In genomic region chr13:113002206-113002821, GRCh38 we compare ENCODE assay signal across 7 cellular contexts. TPM values are rescaled to one million over a fixed set of nuclear protein-coding genes. Genes with fewer than 3 reads are reported as not detected.
DNase-seq lines count a peak whose midpoint lies in the region; ATAC-seq and TF ChIP-seq lines count a peak whose summit lies in the region.

No MANE protein-coding gene starts in this region.

- H3K79me2 ChIP-seq in smooth muscle cell (ENCODE audit: low read depth) = no peaks in the 10 kb centered on the region

- peaks cover 55% of the 10 kb centered on the region for H3K27me3 Mint-ChIP-seq in HFFc6 (ENCODE audit: insufficient read depth)

- H3K36me3 ChIP-seq in smooth muscle cell (ENCODE audit: low read depth) = no peaks in the 10 kb centered on the region

- no peak overlapping the region for H2AFZ ChIP-seq in smooth muscle cell (ENCODE audit: low read depth)

- DNase-seq in HFFc6 (no peak), NCI-H526 treated with DMSO at 0.1 percent for 48 hours (lab: John Stamatoyannopoulos, UW) (peak; percentile 71), foreskin keratinocyte (no peak), smooth muscle cell (lab: John Stamatoyannopoulos, UW; ENCODE audit: unreplicated experiment) (no peak), omental fat pad (ENCODE audit: low spot score) (no peak)

- H3K9ac ChIP-seq in smooth muscle cell (ENCODE audit: low read depth) = no peak overlapping the region

- 87% methylated on average over 14 of the region's 14 CpGs for WGBS in smooth muscle cell (ENCODE audit: low lambda C conversion rate)

- peak overlapping the region; percentile 48 for H3K4me3 ChIP-seq in smooth muscle cell

- no peaks in the 10 kb centered on the region for H3K9me3 ChIP-seq in smooth muscle cell (replicated peaks; ENCODE audit: low read depth)

- peaks cover 4% of the 10 kb centered on the region; the same call in 1 of the 2 replicates for H3K36me3 Mint-ChIP-seq in HFFc6 (ENCODE audit: low read depth)

- H3K4me2 ChIP-seq in smooth muscle cell = no peak overlapping the region

- H3F3A ChIP-seq in smooth muscle cell (ENCODE audit: low read depth) = no peaks in the 10 kb centered on the region

- ATAC-seq in foreskin keratinocyte (peak; percentile 10), GM21526 (IDR thresholded peaks at IDR 0.05; ENCODE audit: low FRiP score, unreplicated experiment) (no peak), omental fat pad (ENCODE audit: low FRiP score) (no peak), GM18502 (IDR thresholded peaks at IDR 0.05; ENCODE audit: poor library complexity, unreplicated experiment) (no peak)

- peaks cover 27% of the 10 kb centered on the region for H3K27me3 ChIP-seq in foreskin keratinocyte
- no peaks in the 10 kb centered on the region for H3K27me3 ChIP-seq in smooth muscle cell (ENCODE audit: low read depth)

- H3K27ac Mint-ChIP-seq in HFFc6 = no peak overlapping the region

- H3K4me1 Mint-ChIP-seq in HFFc6 (ENCODE audit: low read depth) = no peaks in the 10 kb centered on the region

- H3K4me1 ChIP-seq in foreskin keratinocyte = no peaks in the 10 kb centered on the region
- peaks cover 19% of the 10 kb centered on the region for H3K4me1 ChIP-seq in smooth muscle cell (ENCODE audit: low read depth)

- H3K27ac ChIP-seq in foreskin keratinocyte (no peak overlapping the region), smooth muscle cell (ENCODE audit: low read depth) (no peak overlapping the region)

- TF ChIP-seq CTCF in HFFc6 (IDR thresholded peaks at IDR 0.05) (peak; percentile 35), foreskin keratinocyte (conservative IDR thresholded peaks at IDR 0.05) (peak; percentile 37), smooth muscle cell (IDR thresholded peaks at IDR 0.05; ENCODE audit: borderline replicate concordance, insufficient read depth, poor library complexity, severe bottlenecking) (peak; percentile 7), omental fat pad (IDR thresholded peaks at IDR 0.05) (no peak)

- H3K9me3 Mint-ChIP-seq in HFFc6 = no peaks in the 10 kb centered on the region

- no peaks in the 10 kb centered on the region for H4K20me1 ChIP-seq in smooth muscle cell (ENCODE audit: low read depth)

- no peak overlapping the region for H3K4me3 Mint-ChIP-seq in HFFc6

RNA-seq across cellular contexts. Expression of gene MCF2L, which starts 33.3 kb away (rescaled TPM):
- not detected for total RNA-seq in HFFc6 (2021; fragmentation: NEBNext Ultra II Directional; extraction: Animal tissue kit (Norgen Biotek cat#: 25700))
- total RNA-seq in foreskin keratinocyte = 0.07 TPM in 1 of 2 replicates, not detected in the other
- 0.06 TPM in 1 of 2 replicates, not detected in the other for polyA plus RNA-seq in foreskin keratinocyte
- total RNA-seq in smooth muscle cell = 3.8 and 7.6 TPM in 2 replicates
- 0.54 and 5.5 TPM in 2 replicates for polyA plus RNA-seq in smooth muscle cell
- total RNA-seq in omental fat pad = 100 to 1,000 TPM in 1 of 4 donors, 10 to 100 TPM in 3; 12.8 to 169 (median 41.5) TPM

Comparison
In these comparisons a context has a peak if more than half of its experiments do, and no peak if none do; other contexts are left out.
1. CTCF ChIP-seq: peak in HFFc6 (single experiment), foreskin keratinocyte (single experiment) and smooth muscle cell (single experiment); none in omental fat pad (0 of 3).